ENCODE assay signal across 9 cellular contexts in genomic region chr10:22022257-22023051, GRCh38. TPM values are rescaled to one million over a fixed set of nuclear protein-coding genes. Genes with fewer than 3 reads are reported as not detected.
DNase-seq lines count a peak whose midpoint lies in the region; ATAC-seq and TF ChIP-seq lines count a peak whose summit lies in the region.
"Had no signal": no experiment of that assay in that cellular context is flagged by ENCODE, and none has a peak within 500 bp of the region (broad histone marks: within the 10 kb centered on the region; RNA-seq: fewer than 3 reads in every experiment).

No MANE protein-coding gene starts in this region.

- H3K27ac ChIP-seq in upper lobe of right lung, result no peak overlapping the region
- H3K27ac ChIP-seq in caudate nucleus (ENCODE audit: low read depth, low read length), result no peak overlapping the region
- H3K27ac ChIP-seq: A549 had no signal

- H3K9me3 ChIP-seq in upper lobe of right lung, result no peaks in the 10 kb centered on the region

- peak; percentile 35 for DNase-seq in SIG-M5 treated with dmso at 0.1 percent for 504 hours (lab: John Stamatoyannopoulos, UW; ENCODE audit: unreplicated experiment)
- no peak for DNase-seq in SIG-M5 (lab: John Stamatoyannopoulos, UW)
- peak; percentile 29 for DNase-seq in activated T-helper 1 cell treated with Interleukin-2 at 50 U/mL for 16 hours (ENCODE audit: low read depth)
- DNase-seq in medulla oblongata (ENCODE audit: extremely low spot score), result peak; percentile 7
- DNase-seq in upper lobe of right lung, result no peak
- DNase-seq in HUDEP-2 (lab: John Stamatoyannopoulos, UW; ENCODE audit: unreplicated experiment in 76 of 76), result no peak
- no peak for DNase-seq in caudate nucleus (lab: John Stamatoyannopoulos, UW)

- no peak for TF ChIP-seq CTCF in upper lobe of right lung (IDR thresholded peaks at IDR 0.05)

- intact Hi-C loops in upper lobe of right lung (cut with DNase I), result no loop called here

- H3K4me1 ChIP-seq in upper lobe of right lung, result no peaks in the 10 kb centered on the region
- H3K4me1 ChIP-seq: A549 had no signal

- no peak overlapping the region for H3K4me3 ChIP-seq in upper lobe of right lung
- H3K4me3 ChIP-seq: A549 had no signal

- H3K27me3 ChIP-seq in upper lobe of right lung, result no peaks in the 10 kb centered on the region

- ATAC-seq in upper lobe of right lung, result peak; percentile 85
- ATAC-seq in HG03175 (IDR thresholded peaks at IDR 0.05; ENCODE audit: unreplicated experiment), result no peak

- no peaks in the 10 kb centered on the region for H3K36me3 ChIP-seq in upper lobe of right lung

RNA-seq across cellular contexts. Expression of gene DNAJC1, which starts 18.9 kb away (rescaled TPM):
- total RNA-seq in upper lobe of right lung, result 32.7 TPM

Comparison
In these comparisons a context has a peak if more than half of its experiments do, and no peak if none do; other contexts are left out.
1. DNase-seq: peak in SIG-M5 treated with dmso at 0.1 percent for 504 hours (single experiment), activated T-helper 1 cell treated with Interleukin-2 at 50 U/mL for 16 hours (single experiment) and medulla oblongata (single experiment); none in SIG-M5 (single experiment), upper lobe of right lung (single experiment), HUDEP-2 (0 of 76) and caudate nucleus (0 of 61).